Comparison of ENCODE assay signal across 10 cellular contexts in genomic region chr3:156535798-156536197, GRCh38. TPM values are rescaled to one million over a fixed set of nuclear protein-coding genes. Genes with fewer than 3 reads are reported as not detected.
DNase-seq lines count a peak whose midpoint lies in the region; ATAC-seq, FAIRE-seq and TF ChIP-seq lines count a peak whose summit lies in the region.
"Had no signal": no experiment of that assay in that cellular context is flagged by ENCODE, and none has a peak within 500 bp of the region (broad histone marks: within the 10 kb centered on the region; RNA-seq: fewer than 3 reads in every experiment).

No MANE protein-coding gene starts in this region.

- no peaks in the 10 kb centered on the region for H3K27me3 ChIP-seq in A673 (replicated peaks; ENCODE audit: insufficient read depth, low read depth, low read length, poor library complexity)
- H3K27me3 ChIP-seq in SJSA1 (replicated peaks), result no peaks in the 10 kb centered on the region
- no peaks in the 10 kb centered on the region for H3K27me3 ChIP-seq in pancreas
- no peaks in the 10 kb centered on the region for H3K27me3 ChIP-seq in Karpas-422 (ENCODE audit: low read length)

- BruUV-seq in A673 (replicated peaks; lab: Mats Ljungman, UMichigan), result no TSS peak

- H3K27ac ChIP-seq in A673 (ENCODE audit: low read depth, low read length, poor library complexity, severe bottlenecking), result peak overlapping the region; percentile 48
- H3K27ac ChIP-seq in SJSA1, result peak overlapping the region; percentile 82
- H3K27ac ChIP-seq in epithelial cell of prostate, result peak overlapping the region; percentile 19
- peak overlapping the region; percentile 46 to 81 (median 64) for H3K27ac ChIP-seq in pancreas
- H3K27ac ChIP-seq in Karpas-422 (ENCODE audit: low read length), result no peak overlapping the region

- ATAC-seq in pancreas (no peak), HG03280 (IDR thresholded peaks at IDR 0.05; ENCODE audit: unreplicated experiment) (no peak), GM21717 (IDR thresholded peaks at IDR 0.05; ENCODE audit: unreplicated experiment) (no peak)
- ATAC-seq: stimulated activated memory B cell treated with anti-CD40 and anti-IgM and Interleukin-4, amounts not matched to agents 10 μg/mL and 1 μg/mL and 100 μg/mL, for 72 hours had no signal

- H3K9ac ChIP-seq in Karpas-422 (ENCODE audit: low read length), result no peak overlapping the region

- TF ChIP-seq CTCF in A673 (conservative IDR thresholded peaks at IDR 0.05; ENCODE audit: low read depth, low read length), result no peak
- TF ChIP-seq CTCF in pancreas (IDR thresholded peaks at IDR 0.05), result no peak

- CTCF ChIA-PET in A673 (lab: Charles Lee), result interaction anchor here (0.6 to 1.3 kb wide), 3 partner anchors 359 to 602 kb away, joined by 3 to 7 read pairs (median 4); no protein-coding TSS in a partner anchor

- H3K79me2 ChIP-seq in Karpas-422 (ENCODE audit: low read length), result no peaks in the 10 kb centered on the region

- intact Hi-C loops in A673 (cut with micrococcal nuclease; ENCODE audit: unreplicated experiment), result loop anchor here (5.0 kb wide), 1 partner anchor 602 kb away; no protein-coding TSS in a partner anchor
- intact Hi-C loops in pancreas (cut with DNase I), result loop anchor here in 1 of 3 donors (10.0 kb wide), 1 partner anchor 599 kb away; no protein-coding TSS in a partner anchor

- 93 to 97% methylated on average over 2 of the region's 2 CpGs for WGBS in pancreas, 2 donors

- H3K9me3 ChIP-seq in A673 (ENCODE audit: low read depth, low read length, poor library complexity, severe bottlenecking) (no peaks in the 10 kb centered on the region), SJSA1 (replicated peaks) (no peaks in the 10 kb centered on the region), pancreas (no peaks in the 10 kb centered on the region), Karpas-422 (ENCODE audit: low read length) (no peaks in the 10 kb centered on the region)

- peaks cover 52% of the 10 kb centered on the region for H3K4me1 ChIP-seq in A673 (ENCODE audit: insufficient read depth, low read length, poor library complexity, severe bottlenecking)
- peaks cover 66% of the 10 kb centered on the region for H3K4me1 ChIP-seq in SJSA1 (replicated peaks)
- peaks cover 14 to 32% (median 24%) of the 10 kb centered on the region in 3 donors for H3K4me1 ChIP-seq in pancreas
- no peaks in the 10 kb centered on the region for H3K4me1 ChIP-seq in Karpas-422 (ENCODE audit: low read length)

- FAIRE-seq in pancreas (lab: Jason Lieb, UNC), result no peak
- FAIRE-seq: endometrium had no signal

- no peak overlapping the region for H3K4me2 ChIP-seq in Karpas-422 (ENCODE audit: low read depth, low read length, poor library complexity, severe bottlenecking)

- H3K9me2 ChIP-seq in Karpas-422 (replicated peaks; ENCODE audit: insufficient read depth, low read length), result no peaks in the 10 kb centered on the region

- H3K4me3 ChIP-seq in A673 (ENCODE audit: low read depth, low read length, poor library complexity, severe bottlenecking) (no peak overlapping the region), SJSA1 (no peak overlapping the region), pancreas (no peak overlapping the region), Karpas-422 (ENCODE audit: low read length) (no peak overlapping the region)

- 0 out of 2 replicates have a peak, but pooled peaks cover 3% of the 10 kb centered on the region for H4K20me1 ChIP-seq in Karpas-422 (ENCODE audit: insufficient read depth, low read depth, low read length)

- DNase-seq in A673 (ENCODE audit: low spot score) (no peak), SJSA1 (ENCODE audit: low read depth in 1 of 2, low spot score in 2 of 2) (no peak), epithelial cell of prostate (ENCODE audit: low read depth, low spot score) (no peak), pancreas (no peak), NCI-H1930 (lab: John Stamatoyannopoulos, UW) (no peak), Karpas-422 (no peak)

- no peak overlapping the region for H2AFZ ChIP-seq in Karpas-422 (ENCODE audit: low read length)

- H3K36me3 ChIP-seq in A673 (ENCODE audit: insufficient read depth, low read length, poor library complexity, severe bottlenecking) (peaks cover 42% of the 10 kb centered on the region), SJSA1 (peaks cover 21% of the 10 kb centered on the region), pancreas (no peaks in the 10 kb centered on the region), Karpas-422 (ENCODE audit: insufficient read depth, low read length) (peaks cover 12% of the 10 kb centered on the region; the same call in 1 of the 2 replicates)

- POLR2A ChIA-PET in A673 (lab: Charles Lee; ENCODE audit: low non-redundant PET), result interaction anchor here (0.6 kb wide), 1 partner anchor 19 kb away, joined by 6 read pairs; the partner anchor contains the start of gene SSR3

RNA-seq across cellular contexts. Expression of gene SSR3, which starts 19.1 kb away (rescaled TPM):
- 431 and 531 TPM in 2 replicates for total RNA-seq in A673 (2021)
- total RNA-seq in SJSA1 (2014; rRNA removed; shearing (Covaris generic)), result 233 and 323 TPM in 2 replicates
- total RNA-seq in pancreas, result 100 to 1,000 TPM; 144 to 251 (median 193) TPM
- polyA plus RNA-seq in pancreas, result 10 to 100 TPM; 91.5 to 96.9 TPM
- total RNA-seq in Karpas-422 (2014; rRNA removed; shearing (Covaris generic); ENCODE audit: low replicate concordance), result 93.2 and 197 TPM in 2 replicates
